In genomic region chr3:122390665-122391064, GRCh38 we compare ENCODE assay signal across 1 cellular context.
TF ChIP-seq lines count a peak whose summit lies in the region.

No MANE protein-coding gene starts in this region.

TF ChIP-seq in GM12878, 131 proteins besides CTCF, POLR2A, EP300 and RAD21:
- TF ChIP-seq, protein P1, sequence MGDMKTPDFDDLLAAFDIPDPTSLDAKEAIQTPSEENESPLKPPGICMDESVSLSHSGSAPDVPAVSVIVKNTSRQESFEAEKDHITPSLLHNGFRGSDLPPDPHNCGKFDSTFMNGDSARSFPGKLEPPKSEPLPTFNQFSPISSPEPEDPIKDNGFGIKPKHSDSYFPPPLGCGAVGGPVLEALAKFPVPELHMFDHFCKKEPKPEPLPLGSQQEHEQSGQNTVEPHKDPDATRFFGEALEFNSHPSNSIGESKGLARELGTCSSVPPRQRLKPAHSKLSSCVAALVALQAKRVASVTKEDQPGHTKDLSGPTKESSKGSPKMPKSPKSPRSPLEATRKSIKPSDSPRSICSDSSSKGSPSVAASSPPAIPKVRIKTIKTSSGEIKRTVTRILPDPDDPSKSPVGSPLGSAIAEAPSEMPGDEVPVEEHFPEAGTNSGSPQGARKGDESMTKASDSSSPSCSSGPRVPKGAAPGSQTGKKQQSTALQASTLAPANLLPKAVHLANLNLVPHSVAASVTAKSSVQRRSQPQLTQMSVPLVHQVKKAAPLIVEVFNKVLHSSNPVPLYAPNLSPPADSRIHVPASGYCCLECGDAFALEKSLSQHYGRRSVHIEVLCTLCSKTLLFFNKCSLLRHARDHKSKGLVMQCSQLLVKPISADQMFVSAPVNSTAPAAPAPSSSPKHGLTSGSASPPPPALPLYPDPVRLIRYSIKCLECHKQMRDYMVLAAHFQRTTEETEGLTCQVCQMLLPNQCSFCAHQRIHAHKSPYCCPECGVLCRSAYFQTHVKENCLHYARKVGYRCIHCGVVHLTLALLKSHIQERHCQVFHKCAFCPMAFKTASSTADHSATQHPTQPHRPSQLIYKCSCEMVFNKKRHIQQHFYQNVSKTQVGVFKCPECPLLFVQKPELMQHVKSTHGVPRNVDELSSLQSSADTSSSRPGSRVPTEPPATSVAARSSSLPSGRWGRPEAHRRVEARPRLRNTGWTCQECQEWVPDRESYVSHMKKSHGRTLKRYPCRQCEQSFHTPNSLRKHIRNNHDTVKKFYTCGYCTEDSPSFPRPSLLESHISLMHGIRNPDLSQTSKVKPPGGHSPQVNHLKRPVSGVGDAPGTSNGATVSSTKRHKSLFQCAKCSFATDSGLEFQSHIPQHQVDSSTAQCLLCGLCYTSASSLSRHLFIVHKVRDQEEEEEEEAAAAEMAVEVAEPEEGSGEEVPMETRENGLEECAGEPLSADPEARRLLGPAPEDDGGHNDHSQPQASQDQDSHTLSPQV (IDR thresholded peaks at IDR 0.05) = no peak
- TF ChIP-seq ZNF622 (IDR thresholded peaks at IDR 0.05) = no peak
- no peak for TF ChIP-seq STAT3 (IDR thresholded peaks at IDR 0.05; ENCODE audit: low read depth, low read length)
- TF ChIP-seq GATAD2B (conservative IDR thresholded peaks at IDR 0.05; ENCODE audit: low read depth) = no peak
- TF ChIP-seq USF2 (IDR thresholded peaks at IDR 0.05; ENCODE audit: borderline replicate concordance, low read depth, low read length) = no peak
- no peak for TF ChIP-seq LARP7 (IDR thresholded peaks at IDR 0.05)
- no peak for TF ChIP-seq MYB (IDR thresholded peaks at IDR 0.05; ENCODE audit: borderline replicate concordance, low read depth, low read length)
- no peak for TF ChIP-seq MEF2B (IDR thresholded peaks at IDR 0.05; ENCODE audit: partially characterized antibody, poor library complexity, severe bottlenecking)
- TF ChIP-seq, protein P2, sequence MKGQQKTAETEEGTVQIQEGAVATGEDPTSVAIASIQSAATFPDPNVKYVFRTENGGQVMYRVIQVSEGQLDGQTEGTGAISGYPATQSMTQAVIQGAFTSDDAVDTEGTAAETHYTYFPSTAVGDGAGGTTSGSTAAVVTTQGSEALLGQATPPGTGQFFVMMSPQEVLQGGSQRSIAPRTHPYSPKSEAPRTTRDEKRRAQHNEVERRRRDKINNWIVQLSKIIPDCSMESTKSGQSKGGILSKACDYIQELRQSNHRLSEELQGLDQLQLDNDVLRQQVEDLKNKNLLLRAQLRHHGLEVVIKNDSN (IDR thresholded peaks at IDR 0.05; ENCODE audit: borderline replicate concordance, extremely low read length, insufficient read depth, low read depth, low read length) = no peak
- no peak for TF ChIP-seq NR2F1 (conservative IDR thresholded peaks at IDR 0.05)
- TF ChIP-seq BMI1 (IDR thresholded peaks at IDR 0.05; ENCODE audit: borderline replicate concordance) = no peak
